Comparison of ENCODE assay signal across 8 cellular contexts in the genomic region with DNA sequence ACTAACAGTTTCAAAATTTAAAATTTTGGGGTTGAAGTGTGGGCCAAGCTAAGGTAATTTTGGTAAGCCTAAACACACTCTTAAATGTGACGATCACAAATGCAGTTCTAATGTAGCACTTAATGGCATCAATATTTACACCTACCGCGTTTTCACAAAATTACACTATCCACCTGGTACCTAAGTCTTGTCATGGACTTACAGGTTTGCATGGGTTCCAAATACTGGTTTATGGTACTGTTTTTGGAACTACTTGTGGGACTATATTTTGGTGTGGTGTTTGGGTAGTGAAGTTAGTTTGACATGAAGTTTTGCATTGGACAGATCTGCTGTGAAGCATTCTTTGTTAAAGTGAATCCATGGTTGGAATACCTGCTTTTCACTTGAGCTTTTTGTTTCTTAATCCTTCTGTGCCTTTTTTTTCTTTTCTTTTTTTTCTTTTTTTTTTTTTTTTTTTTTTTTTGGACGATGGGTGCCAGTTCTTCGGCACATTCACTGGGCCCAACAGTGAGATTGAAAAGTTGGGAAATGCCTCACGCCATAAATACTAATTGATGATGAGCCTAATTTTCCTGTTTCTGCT. TPM values are rescaled to one million over a fixed set of nuclear protein-coding genes. Genes with fewer than 3 reads are reported as not detected.
DNase-seq lines count a peak whose midpoint lies in the region; ATAC-seq and TF ChIP-seq lines count a peak whose summit lies in the region.

No MANE protein-coding gene starts in this region.

- in situ Hi-C loops in GM13977 (cut with MboI; ENCODE audit: low pct_unique_long_range_greater_than_20kb, low sequenced_read_pairs, unreplicated experiment), result no loop called here

- H3K36me3 ChIP-seq in Caco-2 (ENCODE audit: control insufficient read depth, insufficient read depth, low read length) (peaks cover 15% of the 10 kb centered on the region), body of pancreas (replicated peaks in 1 of 2; ENCODE audit: insufficient read depth in 1 of 2, low read depth in 2 of 2) (peaks cover 13 to 22% of the 10 kb centered on the region in 2 donors)

- intact Hi-C loops in Caco-2 (cut with micrococcal nuclease; ENCODE audit: unreplicated experiment), result loop anchor here (10.0 kb wide), 1 partner anchor 176 kb away; no protein-coding TSS in a partner anchor
- intact Hi-C loops in body of pancreas (cut with DNase I), result no loop called here

- 68 to 78% methylated on average over 6 of the region's 6 CpGs for WGBS in body of pancreas, 2 donors

- DNase-seq in Caco-2 (no peak), NB4 (ENCODE audit: low read depth) (no peak), coronary artery (ENCODE audit: low spot score) (no peak), foreskin fibroblast (no peak), GM13977 (ENCODE audit: low spot score) (no peak), body of pancreas (no peak)

- H3K4me3 Mint-ChIP-seq in Caco-2 (ENCODE audit: unreplicated experiment) (no peak overlapping the region), nephron (peak overlapping the region; percentile 80 to 95 (median 93))

- peak overlapping the region in 1 of 2 donors; percentile 33 for H3K27ac ChIP-seq in coronary artery
- no peak overlapping the region for H3K27ac ChIP-seq in body of pancreas

- CTCF ChIA-PET in Caco-2 (lab: Charles Lee), result interaction anchor here (1.1 kb wide), 1 partner anchor 14 kb away, joined by 4 read pairs; no protein-coding TSS in a partner anchor

- H3K4me1 ChIP-seq in Caco-2 (peaks cover 27% of the 10 kb centered on the region), body of pancreas (peaks cover 75% of the 10 kb centered on the region)

- no peaks in the 10 kb centered on the region for H3K27me3 Mint-ChIP-seq in Caco-2 (ENCODE audit: insufficient read depth, unreplicated experiment)
- H3K27me3 Mint-ChIP-seq in nephron (ENCODE audit: low read depth), result no peaks in the 10 kb centered on the region

- H3K9me3 Mint-ChIP-seq in Caco-2 (ENCODE audit: unreplicated experiment) (no peaks in the 10 kb centered on the region), nephron (no peaks in the 10 kb centered on the region)

- TF ChIP-seq POLR2A in NB4 (IDR thresholded peaks at IDR 0.05; ENCODE audit: extremely low read depth, insufficient read length) (no peak), body of pancreas (IDR thresholded peaks at IDR 0.05) (no peak)

- H3K4me1 Mint-ChIP-seq in Caco-2 (ENCODE audit: low read depth, unreplicated experiment) (peaks cover 13% of the 10 kb centered on the region), nephron (peaks cover 72% of the 10 kb centered on the region)

- H3K4me3 ChIP-seq in Caco-2 (ENCODE audit: low read depth, low read length), result no peak overlapping the region
- peak overlapping the region; percentile 100 for H3K4me3 ChIP-seq in NB4 (ENCODE audit: low read depth, low read length)
- H3K4me3 ChIP-seq in coronary artery, result peak overlapping the region; percentile 84
- H3K4me3 ChIP-seq in foreskin fibroblast (ENCODE audit: low read depth in 1 of 2, low read length in 2 of 2), result peak overlapping the region in 1 of 2 donors; percentile 91
- no peak overlapping the region for H3K4me3 ChIP-seq in body of pancreas

- H3K36me3 Mint-ChIP-seq in Caco-2 (ENCODE audit: insufficient read depth, unreplicated experiment), result peaks cover 100% of the 10 kb centered on the region
- peaks cover 99% of the 10 kb centered on the region for H3K36me3 Mint-ChIP-seq in nephron (ENCODE audit: low read depth)

- BruUV-seq in Caco-2 (replicated peaks; lab: Mats Ljungman, UMichigan), result no TSS peak

- H3K27ac Mint-ChIP-seq in Caco-2 (ENCODE audit: unreplicated experiment) (peak overlapping the region; percentile 17), nephron (peak overlapping the region in 1 of 3 experiments; percentile 40)

- H3K27me3 ChIP-seq in Caco-2 (replicated peaks; ENCODE audit: control insufficient read depth, insufficient read depth, low read length) (no peaks in the 10 kb centered on the region), body of pancreas (no peaks in the 10 kb centered on the region)

- POLR2A ChIA-PET in Caco-2 (lab: Charles Lee), result interaction anchor here (0.7 kb wide), 1 partner anchor 107 kb away, joined by 7 read pairs; no protein-coding TSS in a partner anchor

- ATAC-seq in HG03457 (IDR thresholded peaks at IDR 0.05; ENCODE audit: unreplicated experiment) (no peak), body of pancreas (no peak)

- H3K9me3 ChIP-seq in Caco-2 (no peaks in the 10 kb centered on the region), body of pancreas (no peaks in the 10 kb centered on the region)

- TF ChIP-seq CTCF in Caco-2 (IDR thresholded peaks at IDR 0.05; ENCODE audit: insufficient read depth in 1 of 2, low read depth in 1 of 2, low read length in 1 of 2, severe bottlenecking in 1 of 2, unreplicated experiment in 1 of 2), result no peak
- TF ChIP-seq CTCF in NB4 (IDR thresholded peaks at IDR 0.05; ENCODE audit: low read depth, low read length), result no peak
- no peak for TF ChIP-seq CTCF in coronary artery (IDR thresholded peaks at IDR 0.05)
- no peak for TF ChIP-seq CTCF in nephron (IDR thresholded peaks at IDR 0.05; ENCODE audit: unreplicated experiment in 3 of 3)
- TF ChIP-seq CTCF in foreskin fibroblast (IDR thresholded peaks at IDR 0.05; ENCODE audit: low read depth, low read length), result no peak
- no peak for TF ChIP-seq CTCF in GM13977 (IDR thresholded peaks at IDR 0.05; ENCODE audit: extremely low read depth, insufficient read depth, missing control alignments)
- TF ChIP-seq CTCF in body of pancreas (IDR thresholded peaks at IDR 0.05), result no peak

RNA-seq across cellular contexts. Expression of gene SRSF3, which starts 6.5 kb away (rescaled TPM):
- 422 and 425 TPM in 2 replicates for total RNA-seq in Caco-2 (2022)
- 100 to 1,000 TPM in 1 of 2 donors, 10 to 100 TPM in 1; 86.4 to 113 TPM for total RNA-seq in body of pancreas

RNA-seq across cellular contexts. Expression of gene STK38, which starts 53.4 kb away (rescaled TPM):
- 27.5 and 30.8 TPM in 2 replicates for total RNA-seq in Caco-2 (2022)
- total RNA-seq in body of pancreas, result 10 to 100 TPM; 11.9 to 16.2 TPM

Comparison
In these comparisons a context has a peak if more than half of its experiments do, and no peak if none do; other contexts are left out.
1. H3K4me3 ChIP-seq: peak in NB4 (single experiment) and coronary artery (single experiment); none in Caco-2 (single experiment) and body of pancreas (0 of 2).